28 cellular contexts compared by ENCODE assay signal in the genomic region with DNA sequence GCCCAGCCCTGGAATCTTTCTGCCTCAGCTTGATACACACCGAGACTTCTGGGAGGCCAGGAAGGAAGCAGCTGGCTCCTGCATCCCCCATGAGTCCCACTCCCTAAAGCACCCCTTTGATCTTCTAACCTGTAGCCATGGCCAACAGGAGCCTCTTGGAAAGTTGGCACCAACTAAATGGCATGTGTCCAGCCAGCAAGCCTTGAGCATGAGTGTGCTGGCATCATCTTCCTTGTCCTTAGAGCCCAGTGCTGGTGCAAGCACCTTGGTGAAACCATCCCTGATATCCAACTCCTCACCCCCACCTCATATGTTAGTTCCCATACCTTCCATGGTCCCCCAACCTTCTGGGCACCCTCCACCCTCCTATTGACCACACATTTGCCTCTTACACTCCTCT.
"Had no signal": no experiment of that assay in that cellular context is flagged by ENCODE, and none has a peak within 500 bp of the region (broad histone marks: within the 10 kb centered on the region; RNA-seq: fewer than 3 reads in every experiment).

No MANE protein-coding gene starts in this region.

- DNase-seq: activated CD4-positive, alpha-beta memory T cell treated with anti-CD3 and anti-CD28 coated beads for 36 hours; activated CD4-positive, alpha-beta T cell treated with anti-CD3 and anti-CD28 coated beads for 36 hours; activated CD4-positive, alpha-beta T cell treated with anti-CD3 and anti-CD28 coated beads, Interleukin-2, amount 10 ng/mL, durations not matched to agents 24 days and 14 days; activated CD4-positive, CD25-positive, alpha-beta regulatory T cell; activated CD4-positive, CD25-positive, alpha-beta regulatory T cell treated with anti-CD3 and anti-CD28 coated beads, Interleukin-2, amount 50 U/mL, for 72 hours; activated CD8-positive, alpha-beta memory T cell treated with anti-CD3 and anti-CD28 coated beads, Interleukin-2, amount 10 ng/mL, durations not matched to agents 7 days and 5 days; activated CD8-positive, alpha-beta memory T cell treated with anti-CD3 and anti-CD28 coated beads, Interleukin-2, amount 50 U/mL, for 4 hours; activated CD8-positive, alpha-beta T cell treated with anti-CD3 and anti-CD28 coated beads, Interleukin-2, amount 10 ng/mL, durations not matched to agents 7 days and 5 days; activated effector memory CD4-positive, alpha-beta T cell treated with anti-CD3 and anti-CD28 coated beads, Interleukin-2, amount 50 U/mL, for 16 hours; activated naive CD4-positive, alpha-beta T cell treated with anti-CD3 and anti-CD28 coated beads for 36 hours; activated naive CD8-positive, alpha-beta T cell treated with anti-CD3 and anti-CD28 coated beads for 36 hours; activated naive CD8-positive, alpha-beta T cell treated with anti-CD3 and anti-CD28 coated beads, Interleukin-2, amount 50 U/mL, for 24 hours; activated T-cell treated with anti-CD3 and anti-CD28 coated beads, Interleukin-2, amount 50 U/mL, for 1 hour; activated T-cell treated with anti-CD3 and anti-CD28 coated beads, Interleukin-2, amount 50 U/mL, for 48 hours; adrenal gland; amygdala; aorta; body of pancreas; caudate nucleus; cortex of kidney; dermis blood vessel endothelial cell; effector CD8-positive, alpha-beta T cell; foreskin fibroblast; T-helper 2 cell had no signal

- H3K27ac Mint-ChIP-seq: activated CD4-positive, alpha-beta memory T cell treated with anti-CD3 and anti-CD28 coated beads for 36 hours; activated CD4-positive, alpha-beta T cell treated with anti-CD3 and anti-CD28 coated beads for 36 hours; activated CD4-positive, alpha-beta T cell treated with anti-CD3 and anti-CD28 coated beads, Interleukin-2, amount 10 ng/mL, durations not matched to agents 24 days and 14 days; activated CD8-positive, alpha-beta memory T cell treated with anti-CD3 and anti-CD28 coated beads, Interleukin-2, amount 10 ng/mL, durations not matched to agents 7 days and 5 days; activated CD8-positive, alpha-beta T cell treated with anti-CD3 and anti-CD28 coated beads, Interleukin-2, amount 10 ng/mL, durations not matched to agents 7 days and 5 days; activated naive CD4-positive, alpha-beta T cell treated with anti-CD3 and anti-CD28 coated beads for 36 hours; activated naive CD4-positive, alpha-beta T cell treated with anti-CD3 and anti-CD28 coated beads, Interleukin-2, amount 50 U/mL, for 24 hours; activated naive CD8-positive, alpha-beta T cell treated with anti-CD3 and anti-CD28 coated beads for 36 hours; activated naive CD8-positive, alpha-beta T cell treated with anti-CD3 and anti-CD28 coated beads, Interleukin-2, amount 50 U/mL, for 24 hours; activated T-helper 1 cell treated with anti-CD3 and anti-CD28 coated beads, Interleukin-12 subunit alpha, Interleukin-12 subunit beta, Interleukin-2, Interleukin-4 antibody, amounts not matched to agents 30 ng/mL and 10 ng/mL and 1 ng/mL, durations not matched to agents 14 hours and 24 hours and 36 hours; activated T-helper 2 cell treated with anti-CD3 and anti-CD28 coated beads, Interferon-gamma antibody, Interleukin-2, Interleukin-4, amounts not matched to agents 10 μg/mL and 5 μg/mL and 100 μg/mL, durations not matched to agents 14 hours and 24 hours and 36 hours had no signal

- H3K9me3 ChIP-seq: adrenal gland, body of pancreas had no signal

- H3K27me3 Mint-ChIP-seq: activated CD4-positive, alpha-beta memory T cell treated with anti-CD3 and anti-CD28 coated beads for 36 hours; activated CD4-positive, alpha-beta T cell treated with anti-CD3 and anti-CD28 coated beads for 36 hours; activated CD4-positive, alpha-beta T cell treated with anti-CD3 and anti-CD28 coated beads, Interleukin-2, amount 10 ng/mL, durations not matched to agents 24 days and 14 days; activated CD8-positive, alpha-beta memory T cell treated with anti-CD3 and anti-CD28 coated beads, Interleukin-2, amount 10 ng/mL, durations not matched to agents 7 days and 5 days; activated naive CD4-positive, alpha-beta T cell treated with anti-CD3 and anti-CD28 coated beads, Interleukin-2, amount 50 U/mL, for 24 hours; activated naive CD8-positive, alpha-beta T cell treated with anti-CD3 and anti-CD28 coated beads for 36 hours; activated naive CD8-positive, alpha-beta T cell treated with anti-CD3 and anti-CD28 coated beads, Interleukin-2, amount 50 U/mL, for 24 hours had no signal

- H3K4me1 Mint-ChIP-seq: activated CD4-positive, alpha-beta T cell treated with anti-CD3 and anti-CD28 coated beads for 36 hours; activated CD4-positive, alpha-beta T cell treated with anti-CD3 and anti-CD28 coated beads, Interleukin-2, amount 10 ng/mL, durations not matched to agents 24 days and 14 days; activated CD8-positive, alpha-beta memory T cell treated with anti-CD3 and anti-CD28 coated beads, Interleukin-2, amount 10 ng/mL, durations not matched to agents 7 days and 5 days; activated naive CD4-positive, alpha-beta T cell treated with anti-CD3 and anti-CD28 coated beads, Interleukin-2, amount 50 U/mL, for 24 hours; activated naive CD8-positive, alpha-beta T cell treated with anti-CD3 and anti-CD28 coated beads for 36 hours; activated naive CD8-positive, alpha-beta T cell treated with anti-CD3 and anti-CD28 coated beads, Interleukin-2, amount 50 U/mL, for 24 hours had no signal

- H3K4me3 ChIP-seq: adrenal gland, body of pancreas had no signal

- H3K4me1 ChIP-seq: adrenal gland, body of pancreas had no signal

- H3K9me3 Mint-ChIP-seq: activated CD4-positive, alpha-beta memory T cell treated with anti-CD3 and anti-CD28 coated beads for 36 hours; activated CD4-positive, alpha-beta T cell treated with anti-CD3 and anti-CD28 coated beads, Interleukin-2, amount 10 ng/mL, durations not matched to agents 24 days and 14 days; activated naive CD4-positive, alpha-beta T cell treated with anti-CD3 and anti-CD28 coated beads for 36 hours; activated naive CD4-positive, alpha-beta T cell treated with anti-CD3 and anti-CD28 coated beads, Interleukin-2, amount 50 U/mL, for 24 hours; activated naive CD8-positive, alpha-beta T cell treated with anti-CD3 and anti-CD28 coated beads for 36 hours; activated naive CD8-positive, alpha-beta T cell treated with anti-CD3 and anti-CD28 coated beads, Interleukin-2, amount 50 U/mL, for 24 hours; activated T-helper 1 cell treated with anti-CD3 and anti-CD28 coated beads, Interleukin-12 subunit alpha, Interleukin-12 subunit beta, Interleukin-2, Interleukin-4 antibody, amounts not matched to agents 30 ng/mL and 10 ng/mL and 1 ng/mL, durations not matched to agents 14 hours and 24 hours and 36 hours; activated T-helper 2 cell treated with anti-CD3 and anti-CD28 coated beads, Interferon-gamma antibody, Interleukin-2, Interleukin-4, amounts not matched to agents 10 μg/mL and 5 μg/mL and 100 μg/mL, durations not matched to agents 14 hours and 24 hours and 36 hours had no signal

- H3K4me3 Mint-ChIP-seq: activated CD4-positive, alpha-beta memory T cell treated with anti-CD3 and anti-CD28 coated beads for 36 hours; activated CD4-positive, alpha-beta T cell treated with anti-CD3 and anti-CD28 coated beads for 36 hours; activated CD4-positive, alpha-beta T cell treated with anti-CD3 and anti-CD28 coated beads, Interleukin-2, amount 10 ng/mL, durations not matched to agents 24 days and 14 days; activated CD8-positive, alpha-beta memory T cell treated with anti-CD3 and anti-CD28 coated beads, Interleukin-2, amount 10 ng/mL, durations not matched to agents 7 days and 5 days; activated CD8-positive, alpha-beta T cell treated with anti-CD3 and anti-CD28 coated beads, Interleukin-2, amount 10 ng/mL, durations not matched to agents 7 days and 5 days; activated naive CD4-positive, alpha-beta T cell treated with anti-CD3 and anti-CD28 coated beads for 36 hours; activated naive CD4-positive, alpha-beta T cell treated with anti-CD3 and anti-CD28 coated beads, Interleukin-2, amount 50 U/mL, for 24 hours; activated naive CD8-positive, alpha-beta T cell treated with anti-CD3 and anti-CD28 coated beads for 36 hours; activated naive CD8-positive, alpha-beta T cell treated with anti-CD3 and anti-CD28 coated beads, Interleukin-2, amount 50 U/mL, for 24 hours; activated T-helper 1 cell treated with anti-CD3 and anti-CD28 coated beads, Interleukin-12 subunit alpha, Interleukin-12 subunit beta, Interleukin-2, Interleukin-4 antibody, amounts not matched to agents 30 ng/mL and 10 ng/mL and 1 ng/mL, durations not matched to agents 14 hours and 24 hours and 36 hours had no signal

- H3K27ac ChIP-seq: adrenal gland, body of pancreas had no signal

- H3K36me3 Mint-ChIP-seq: activated CD4-positive, alpha-beta memory T cell treated with anti-CD3 and anti-CD28 coated beads for 36 hours; activated CD8-positive, alpha-beta memory T cell treated with anti-CD3 and anti-CD28 coated beads, Interleukin-2, amount 10 ng/mL, durations not matched to agents 7 days and 5 days; activated naive CD8-positive, alpha-beta T cell treated with anti-CD3 and anti-CD28 coated beads for 36 hours had no signal

- H3K27me3 ChIP-seq: adrenal gland, body of pancreas had no signal

- ATAC-seq: activated CD4-positive, alpha-beta T cell treated with anti-CD3 and anti-CD28 coated beads for 36 hours; activated CD8-positive, alpha-beta memory T cell treated with anti-CD3 and anti-CD28 coated beads, Interleukin-2, amount 10 ng/mL, durations not matched to agents 7 days and 5 days; activated CD8-positive, alpha-beta T cell treated with anti-CD3 and anti-CD28 coated beads, Interleukin-2, amount 10 ng/mL, durations not matched to agents 7 days and 5 days; activated naive CD8-positive, alpha-beta T cell treated with anti-CD3 and anti-CD28 coated beads, Interleukin-2, amount 50 U/mL, for 24 hours; body of pancreas; esophagus mucosa had no signal

- H3K36me3 ChIP-seq: adrenal gland had no signal
